In the genomic region with DNA sequence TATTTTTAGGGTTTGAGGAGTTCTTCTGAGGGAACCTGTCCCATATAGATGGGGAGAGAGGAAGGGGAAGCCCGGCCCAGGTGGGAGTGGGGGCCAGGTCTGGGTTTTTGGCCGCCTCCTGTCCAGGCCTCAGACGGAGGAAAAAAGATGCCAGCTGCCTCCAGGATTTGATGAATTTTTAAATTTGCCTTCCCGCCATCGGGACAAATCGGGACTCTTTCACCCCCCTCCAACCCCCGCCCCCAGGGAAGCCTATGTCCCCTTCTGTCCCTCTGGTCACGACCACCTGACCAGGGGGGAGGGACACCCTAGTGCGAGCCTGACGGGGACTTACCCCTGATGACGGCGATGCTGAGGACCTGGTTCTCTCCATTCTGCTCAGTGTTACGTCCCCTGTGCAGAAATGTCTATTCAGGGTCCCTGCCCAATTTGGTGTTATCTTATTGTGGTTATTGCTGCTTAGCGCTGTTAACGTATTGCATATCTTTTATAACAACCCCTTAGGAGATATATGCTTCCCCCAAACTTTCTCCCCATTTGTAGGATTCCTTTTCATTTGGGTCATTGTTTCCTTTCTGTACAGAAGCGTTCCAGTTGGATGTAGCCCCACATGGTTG, we compare ENCODE assay signal across 8 cellular contexts.
DNase-seq lines count a peak whose midpoint lies in the region; TF ChIP-seq lines count a peak whose summit lies in the region.

No MANE protein-coding gene starts in this region.

- peaks cover 65% of the 10 kb centered on the region for H3K79me2 ChIP-seq in SU-DHL-6 (ENCODE audit: insufficient read depth, low read length)

- in situ Hi-C loops in G401 (cut with HindIII; ENCODE audit: low sequenced_read_pairs): no loop called here

- H2AFZ ChIP-seq in SU-DHL-6 (ENCODE audit: low read depth, low read length, severe bottlenecking): peak overlapping the region; percentile 88

- peaks cover 1% of the 10 kb centered on the region; the same call in 1 of the 2 replicates for H4K20me1 ChIP-seq in SU-DHL-6 (ENCODE audit: low read depth, low read length)

- no peaks in the 10 kb centered on the region for H3K36me3 ChIP-seq in SU-DHL-6 (ENCODE audit: low read length)
- H3K36me3 ChIP-seq in muscle layer of colon (ENCODE audit: insufficient read depth, low read length): no peaks in the 10 kb centered on the region

- peak overlapping the region; percentile 49 for H3K27ac ChIP-seq in SU-DHL-6 (ENCODE audit: low read depth, low read length)
- H3K27ac ChIP-seq in epithelial cell of prostate: peak overlapping the region; percentile 41
- peak overlapping the region; percentile 82 for H3K27ac ChIP-seq in muscle layer of colon (ENCODE audit: low read depth, low read length)

- H3K9me3 ChIP-seq in SU-DHL-6 (ENCODE audit: insufficient read depth, low read length) (no peaks in the 10 kb centered on the region), muscle layer of colon (ENCODE audit: low read length) (no peaks in the 10 kb centered on the region)

- no peaks in the 10 kb centered on the region for H3K9me2 ChIP-seq in SU-DHL-6 (replicated peaks; ENCODE audit: insufficient read depth, low read length)

- H3K4me3 ChIP-seq in SU-DHL-6 (ENCODE audit: insufficient read depth, low read length, poor library complexity, severe bottlenecking): peak overlapping the region; percentile 98
- H3K4me3 ChIP-seq in muscle layer of colon (ENCODE audit: low read depth in 1 of 2, low read length in 2 of 2): peak overlapping the region; percentile 74 to 88

- H3F3A ChIP-seq in SU-DHL-6 (ENCODE audit: insufficient read depth): peaks cover 9% of the 10 kb centered on the region

- peaks cover 20% of the 10 kb centered on the region for H3K4me1 ChIP-seq in muscle layer of colon (ENCODE audit: insufficient read depth, low read length)

- peak overlapping the region; percentile 86 for H3K4me2 ChIP-seq in SU-DHL-6 (ENCODE audit: low read depth, low read length, poor library complexity, severe bottlenecking)

- H3K27me3 ChIP-seq in SU-DHL-6 (ENCODE audit: low read length): no peaks in the 10 kb centered on the region
- no peaks in the 10 kb centered on the region for H3K27me3 ChIP-seq in muscle layer of colon (ENCODE audit: control insufficient read depth in 1 of 2, insufficient read depth in 2 of 2, low read length in 2 of 2)

- H3K9ac ChIP-seq in SU-DHL-6 (ENCODE audit: low read length): peak overlapping the region; percentile 92
- H3K9ac ChIP-seq in muscle layer of colon (ENCODE audit: low read length): peak overlapping the region; percentile 78

- no peak for TF ChIP-seq CTCF in SU-DHL-6 (IDR thresholded peaks at IDR 0.05; ENCODE audit: insufficient read depth, low read length, poor library complexity, severe bottlenecking)

- DNase-seq in G401 (ENCODE audit: low spot score) (peak; percentile 13), HCEC 1CT (peak; percentile 15), epithelial cell of prostate (ENCODE audit: low read depth, low spot score) (no peak), SW 1271 (lab: John Stamatoyannopoulos, UW) (no peak), epidermal melanocyte (ENCODE audit: insufficient read length, low spot score) (no peak)
- no peak for DNase-seq in stimulated activated CD4-positive, alpha-beta T cell treated with anti-CD3 and anti-CD28 coated beads, Interleukin-4, amount 100 ng/mL, for 4 hours

Comparison
In these comparisons a context has a peak if more than half of its experiments do, and no peak if none do; other contexts are left out.
1. DNase-seq: peak in G401 (single experiment) and HCEC 1CT (single experiment); none in epithelial cell of prostate (single experiment), SW 1271 (0 of 2), epidermal melanocyte (single experiment) and stimulated activated CD4-positive, alpha-beta T cell treated with anti-CD3 and anti-CD28 coated beads, Interleukin-4, amount 100 ng/mL, for 4 hours (0 of 2).
2. Peak in every context shown above with its lines, with median percentiles within 50 percentile points of each other: H3K27ac ChIP-seq.